24 cellular contexts compared by ENCODE assay signal in genomic region chr12:42968426-42968825, GRCh38.
"Had no signal": no experiment of that assay in that cellular context is flagged by ENCODE, and none has a peak within 500 bp of the region (broad histone marks: within the 10 kb centered on the region; RNA-seq: fewer than 3 reads in every experiment).

No MANE protein-coding gene starts in this region.

- H3K4me1 Mint-ChIP-seq: activated naive CD8-positive, alpha-beta T cell treated with anti-CD3 and anti-CD28 coated beads, Interleukin-2, amount 10 ng/mL, durations not matched to agents 7 days and 5 days; memory B cell; naive B cell; neural crest cell had no signal

- H3K27ac Mint-ChIP-seq: activated CD4-positive, alpha-beta memory T cell treated with anti-CD3 and anti-CD28 coated beads for 36 hours; activated naive CD4-positive, alpha-beta T cell treated with anti-CD3 and anti-CD28 coated beads for 36 hours; activated naive CD8-positive, alpha-beta T cell treated with anti-CD3 and anti-CD28 coated beads, Interleukin-2, amount 10 ng/mL, durations not matched to agents 7 days and 5 days; endodermal cell; memory B cell; naive B cell; T-helper 1 cell treated with Interleukin-12 subunit alpha and Interleukin-12 subunit beta and Interleukin-4 antibody, amounts not matched to agents 30 μg/mL and 1 μg/mL, for 36 hours had no signal

- H3K27ac ChIP-seq: epithelial cell of prostate, sigmoid colon, spleen, thoracic aorta had no signal

- H3K9me3 ChIP-seq: sigmoid colon, thoracic aorta had no signal

- DNase-seq: activated CD4-positive, alpha-beta memory T cell treated with anti-CD3 and anti-CD28 coated beads for 36 hours; activated CD4-positive, alpha-beta T cell treated with anti-CD3 and anti-CD28 coated beads for 48 hours; activated CD4-positive, CD25-positive, alpha-beta regulatory T cell; activated naive CD4-positive, alpha-beta T cell treated with anti-CD3 and anti-CD28 coated beads for 36 hours; activated naive CD8-positive, alpha-beta T cell treated with anti-CD3 and anti-CD28 coated beads, Interleukin-2, amount 10 ng/mL, durations not matched to agents 7 days and 5 days; activated T-cell treated with anti-CD3 and anti-CD28 coated beads, Interleukin-2, amount 50 U/mL, for 48 hours; amygdala; cerebellar nuclear complex; cortex of kidney; endodermal cell; mucosa of descending colon; naive B cell; retina; sigmoid colon; spleen; stimulated activated CD4-positive, alpha-beta T cell treated with anti-CD3 and anti-CD28 coated beads, Interleukin-4, amount 100 ng/mL, for 1 hour; stimulated activated naive CD4-positive, alpha-beta T cell treated with Interleukin-2 at 50 U/mL for 16 hours; T1000; upper lobe of left lung had no signal

- ATAC-seq: mucosa of descending colon had no signal

- H3K4me3 Mint-ChIP-seq: activated CD4-positive, alpha-beta memory T cell treated with anti-CD3 and anti-CD28 coated beads for 36 hours; activated naive CD4-positive, alpha-beta T cell treated with anti-CD3 and anti-CD28 coated beads for 36 hours; activated naive CD8-positive, alpha-beta T cell treated with anti-CD3 and anti-CD28 coated beads, Interleukin-2, amount 10 ng/mL, durations not matched to agents 7 days and 5 days; endodermal cell; memory B cell; naive B cell; neural crest cell; T-helper 1 cell treated with Interleukin-12 subunit alpha and Interleukin-12 subunit beta and Interleukin-4 antibody, amounts not matched to agents 30 μg/mL and 1 μg/mL, for 36 hours had no signal

- H3K9me3 Mint-ChIP-seq: activated naive CD8-positive, alpha-beta T cell treated with anti-CD3 and anti-CD28 coated beads, Interleukin-2, amount 10 ng/mL, durations not matched to agents 7 days and 5 days; memory B cell; neural crest cell had no signal

- H3K4me1 ChIP-seq: sigmoid colon, spleen had no signal

- H3K36me3 ChIP-seq: sigmoid colon, spleen, thoracic aorta, upper lobe of left lung had no signal

- H3K36me3 Mint-ChIP-seq: activated CD4-positive, alpha-beta memory T cell treated with anti-CD3 and anti-CD28 coated beads for 36 hours; activated naive CD8-positive, alpha-beta T cell treated with anti-CD3 and anti-CD28 coated beads, Interleukin-2, amount 10 ng/mL, durations not matched to agents 7 days and 5 days; memory B cell; naive B cell had no signal

- H3K4me3 ChIP-seq: mucosa of descending colon, sigmoid colon, spleen, thoracic aorta, upper lobe of left lung had no signal

- H3K27me3 ChIP-seq: sigmoid colon, spleen, upper lobe of left lung had no signal

- H3K27me3 Mint-ChIP-seq: activated CD4-positive, alpha-beta memory T cell treated with anti-CD3 and anti-CD28 coated beads for 36 hours; activated naive CD8-positive, alpha-beta T cell treated with anti-CD3 and anti-CD28 coated beads, Interleukin-2, amount 10 ng/mL, durations not matched to agents 7 days and 5 days; naive B cell had no signal
